Comparison of ENCODE assay signal across 8 cellular contexts in genomic region chr3:45677045-45677436, GRCh38. TPM values are rescaled to one million over a fixed set of nuclear protein-coding genes. Genes with fewer than 3 reads are reported as not detected.
DNase-seq lines count a peak whose midpoint lies in the region; ATAC-seq and TF ChIP-seq lines count a peak whose summit lies in the region.

No MANE protein-coding gene starts in this region.

- peaks cover 44% of the 10 kb centered on the region for H3K4me1 Mint-ChIP-seq in activated naive CD4-positive, alpha-beta T cell treated with anti-CD3 and anti-CD28 coated beads, Interleukin-2, amount 10 ng/mL, durations not matched to agents 7 days and 5 days

- intact Hi-C loops in right cardiac atrium (cut with DNase I) = no loop called here

- H3K27ac Mint-ChIP-seq in activated naive CD4-positive, alpha-beta T cell treated with anti-CD3 and anti-CD28 coated beads, Interleukin-2, amount 10 ng/mL, durations not matched to agents 7 days and 5 days = peak overlapping the region; percentile 96

- H3K27ac ChIP-seq in right cardiac atrium (ENCODE audit: low read length) (peak overlapping the region; percentile 65), WERI-Rb-1 (no peak overlapping the region)

- TF ChIP-seq CTCF in AG04449 (IDR thresholded peaks at IDR 0.05; ENCODE audit: insufficient read depth, low read length, missing control alignments) (no peak), WERI-Rb-1 (IDR thresholded peaks at IDR 0.05; ENCODE audit: low read depth, low read length) (no peak)

- peaks cover 11% of the 10 kb centered on the region for H3K36me3 ChIP-seq in WERI-Rb-1

- no peak overlapping the region for H3K4me3 ChIP-seq in AG04449 (ENCODE audit: low read depth, low read length)
- no peak overlapping the region for H3K4me3 ChIP-seq in right cardiac atrium (ENCODE audit: low read length)
- no peak overlapping the region for H3K4me3 ChIP-seq in WERI-Rb-1 (ENCODE audit: low read depth, low read length)

- peak; percentile 32 to 39 for ATAC-seq in right cardiac atrium
- ATAC-seq in GM21515 (IDR thresholded peaks at IDR 0.05; ENCODE audit: unreplicated experiment) = no peak

- no peaks in the 10 kb centered on the region for H3K27me3 ChIP-seq in right cardiac atrium (ENCODE audit: control insufficient read depth, insufficient read depth)
- no peaks in the 10 kb centered on the region for H3K27me3 ChIP-seq in WERI-Rb-1 (ENCODE audit: insufficient read depth, low read depth, severe bottlenecking)

- peak overlapping the region; percentile 55 for H3K4me3 Mint-ChIP-seq in activated naive CD4-positive, alpha-beta T cell treated with anti-CD3 and anti-CD28 coated beads, Interleukin-2, amount 10 ng/mL, durations not matched to agents 7 days and 5 days

- 43% methylated on average over 5 of the region's 5 CpGs for WGBS in right cardiac atrium

- peaks cover 71% of the 10 kb centered on the region for H3K36me3 Mint-ChIP-seq in activated naive CD4-positive, alpha-beta T cell treated with anti-CD3 and anti-CD28 coated beads, Interleukin-2, amount 10 ng/mL, durations not matched to agents 7 days and 5 days

- CTCF ChIA-PET in AG04449 (lab: Yijun Ruan, JAX) = interaction anchor here (0.8 to 13.6 kb wide), 6 partner anchors 9 to 167 kb away, joined by 3 to 152 read pairs (median 6); partner anchors contain the start of gene SACM1L
- CTCF ChIA-PET in activated naive CD4-positive, alpha-beta T cell treated with anti-CD3 and anti-CD28 coated beads, Interleukin-2, amount 10 ng/mL, durations not matched to agents 7 days and 5 days (lab: Charles Lee) = interaction anchor here (1.0 to 1.2 kb wide), 2 partner anchors 11 to 17 kb away, joined by 4 to 7 read pairs; no protein-coding TSS in a partner anchor

- no peaks in the 10 kb centered on the region for H3K9me3 ChIP-seq in right cardiac atrium (ENCODE audit: control insufficient read depth, low read length)
- no peaks in the 10 kb centered on the region for H3K9me3 ChIP-seq in WERI-Rb-1 (ENCODE audit: severe bottlenecking)

- no peaks in the 10 kb centered on the region for H3K9me3 Mint-ChIP-seq in activated naive CD4-positive, alpha-beta T cell treated with anti-CD3 and anti-CD28 coated beads, Interleukin-2, amount 10 ng/mL, durations not matched to agents 7 days and 5 days

- H3K4me1 ChIP-seq in right cardiac atrium (ENCODE audit: control insufficient read depth, insufficient read depth, low read length) = no peaks in the 10 kb centered on the region

- DNase-seq in AG04449 (ENCODE audit: low read depth, low spot score) = peak; percentile 44
- peak; percentile 76 for DNase-seq in NOMO-1 treated with dmso at 0.1 percent for 144 hours (lab: John Stamatoyannopoulos, UW; ENCODE audit: unreplicated experiment)
- peak; percentile 78 for DNase-seq in activated naive CD4-positive, alpha-beta T cell treated with anti-CD3 and anti-CD28 coated beads, Interleukin-2, amount 10 ng/mL, durations not matched to agents 7 days and 5 days
- no peak for DNase-seq in right cardiac atrium
- DNase-seq in stimulated activated CD4-positive, alpha-beta T cell treated with anti-CD3 and anti-CD28 coated beads, TNF-alpha, amount 100 ng/mL, for 1 hour (ENCODE audit: low read depth in 3 of 3, low spot score in 1 of 3) = peak in 2 of 3 donors; percentile 31 to 37
- DNase-seq in NCI-H1694 treated with DMSO at 0.1 percent for 48 hours (lab: John Stamatoyannopoulos, UW) = no peak
- DNase-seq in WERI-Rb-1 = no peak

- no peaks in the 10 kb centered on the region for H3K27me3 Mint-ChIP-seq in activated naive CD4-positive, alpha-beta T cell treated with anti-CD3 and anti-CD28 coated beads, Interleukin-2, amount 10 ng/mL, durations not matched to agents 7 days and 5 days

- POLR2A ChIA-PET in AG04449 (lab: Yijun Ruan, JAX) = interaction anchor here (0.6 to 0.8 kb wide), 3 partner anchors 10 to 285 kb away, joined by 3 read pairs; no protein-coding TSS in a partner anchor

RNA-seq across cellular contexts. Expression of gene SACM1L, which starts 12.2 kb away (rescaled TPM):
- 10 to 100 TPM; 26.9 to 32.0 (median 29.5) TPM for total RNA-seq in right cardiac atrium
- 17.0 TPM for polyA plus RNA-seq in right cardiac atrium

Comparison
In these comparisons a context has a peak if more than half of its experiments do, and no peak if none do; other contexts are left out.
1. DNase-seq: peak in AG04449 (single experiment), NOMO-1 treated with dmso at 0.1 percent for 144 hours (single experiment), activated naive CD4-positive, alpha-beta T cell treated with anti-CD3 and anti-CD28 coated beads, Interleukin-2, amount 10 ng/mL, durations not matched to agents 7 days and 5 days (single experiment) and stimulated activated CD4-positive, alpha-beta T cell treated with anti-CD3 and anti-CD28 coated beads, TNF-alpha, amount 100 ng/mL, for 1 hour (2 of 3); none in right cardiac atrium (0 of 3), NCI-H1694 treated with DMSO at 0.1 percent for 48 hours (single experiment) and WERI-Rb-1 (single experiment).